ENCODE assay signal across 8 cellular contexts in the genomic region with DNA sequence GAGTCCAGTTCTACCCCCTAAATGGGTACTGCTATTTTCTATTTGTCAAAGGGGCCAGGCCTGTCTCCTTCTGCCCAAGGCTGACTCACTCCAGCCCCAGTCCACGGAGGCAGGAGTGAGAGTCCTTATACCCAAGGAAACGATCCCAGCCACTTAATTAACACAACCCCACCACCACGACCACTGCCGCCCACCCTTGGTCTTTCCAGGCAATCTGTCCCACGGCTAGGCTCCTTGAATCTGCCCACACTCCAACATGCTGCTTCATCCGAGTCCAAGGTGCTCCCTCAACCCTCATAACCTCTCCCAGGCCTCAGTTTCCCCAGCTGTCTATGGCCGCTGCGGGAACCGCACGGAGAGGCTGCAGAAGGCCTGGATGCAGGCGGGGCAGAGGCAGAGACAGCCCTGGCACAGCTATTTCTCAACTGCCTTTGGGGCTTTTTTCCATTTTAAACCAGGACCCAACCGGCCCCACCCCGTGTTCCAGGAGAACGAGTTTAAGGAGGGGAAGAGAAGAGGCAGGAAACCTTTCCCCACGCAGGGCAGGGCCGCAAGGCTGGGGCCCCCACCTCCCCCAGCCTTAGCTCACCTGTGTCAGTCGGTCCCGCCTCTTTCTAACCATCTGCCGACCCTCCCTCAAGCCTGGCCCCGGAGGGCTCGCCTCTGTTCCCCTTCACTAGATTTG. TPM values are rescaled to one million over a fixed set of nuclear protein-coding genes. Genes with fewer than 3 reads are reported as not detected.
DNase-seq lines count a peak whose midpoint lies in the region; ATAC-seq and TF ChIP-seq lines count a peak whose summit lies in the region.

No MANE protein-coding gene starts in this region.

- CTCF ChIA-PET in activated CD4-positive, alpha-beta T cell treated with anti-CD3 and anti-CD28 coated beads, Interleukin-2, amount 10 ng/mL, durations not matched to agents 7 days and 5 days (lab: Charles Lee) = interaction anchor here (0.8 to 1.4 kb wide), 3 partner anchors 10 to 42 kb away, joined by 3 to 4 read pairs (median 3); no protein-coding TSS in a partner anchor

- H3K27me3 ChIP-seq in breast epithelium (no peaks in the 10 kb centered on the region), transverse colon (no peaks in the 10 kb centered on the region)

- ATAC-seq in GM19452 (IDR thresholded peaks at IDR 0.05; ENCODE audit: unreplicated experiment) = no peak
- no peak for ATAC-seq in HG02938 (IDR thresholded peaks at IDR 0.05; ENCODE audit: unreplicated experiment)

- no peak for TF ChIP-seq EP300 in transverse colon (IDR thresholded peaks at IDR 0.05; ENCODE audit: low read depth)

- no peaks in the 10 kb centered on the region for H3K4me1 ChIP-seq in breast epithelium
- peaks cover 10 to 26% (median 24%) of the 10 kb centered on the region in 4 donors for H3K4me1 ChIP-seq in transverse colon

- H3K27ac Mint-ChIP-seq in activated CD4-positive, alpha-beta T cell treated with anti-CD3 and anti-CD28 coated beads, Interleukin-2, amount 10 ng/mL, durations not matched to agents 7 days and 5 days = no peak overlapping the region

- H3K27me3 Mint-ChIP-seq in activated CD4-positive, alpha-beta T cell treated with anti-CD3 and anti-CD28 coated beads, Interleukin-2, amount 10 ng/mL, durations not matched to agents 7 days and 5 days = no peaks in the 10 kb centered on the region

- no peak for TF ChIP-seq POLR2A in breast epithelium (IDR thresholded peaks at IDR 0.05)
- no peak for TF ChIP-seq POLR2A in lower leg skin (IDR thresholded peaks at IDR 0.05)
- TF ChIP-seq POLR2A in transverse colon (IDR thresholded peaks at IDR 0.05) = no peak

- H3K9me3 ChIP-seq in breast epithelium = no peaks in the 10 kb centered on the region
- H3K9me3 ChIP-seq in transverse colon = no peaks in the 10 kb centered on the region

- DNase-seq in activated CD4-positive, alpha-beta T cell treated with anti-CD3 and anti-CD28 coated beads, Interleukin-2, amount 10 ng/mL, durations not matched to agents 7 days and 5 days = no peak
- DNase-seq in activated CD4-positive, alpha-beta T cell treated with anti-CD3 and anti-CD28 coated beads for 48 hours = no peak
- no peak for DNase-seq in breast epithelium (ENCODE audit: low spot score in 2 of 2)
- DNase-seq in lower leg skin (ENCODE audit: low spot score in 2 of 2) = no peak
- no peak for DNase-seq in transverse colon
- no peak for DNase-seq in NOMO-1 treated with dmso at 0.1 percent for 144 hours (lab: John Stamatoyannopoulos, UW; ENCODE audit: unreplicated experiment)

- intact Hi-C loops in breast epithelium (cut with DNase I; ENCODE audit: low total_unique reads) = no loop called here
- intact Hi-C loops in lower leg skin (cut with DNase I; ENCODE audit: low total_unique reads) = no loop called here
- intact Hi-C loops in transverse colon (cut with DNase I; ENCODE audit: low total_unique reads) = no loop called here

- no peaks in the 10 kb centered on the region for H3K9me3 Mint-ChIP-seq in activated CD4-positive, alpha-beta T cell treated with anti-CD3 and anti-CD28 coated beads, Interleukin-2, amount 10 ng/mL, durations not matched to agents 7 days and 5 days

- in situ Hi-C loops in transverse colon (cut with MboI; ENCODE audit: low pct_ligation_motif_present in 1 of 4, low pct_unique_long_range_greater_than_20kb in 1 of 4, low sequenced_read_pairs in 3 of 4) = no loop called here

- H3K4me3 ChIP-seq in breast epithelium = peak overlapping the region; percentile 84 to 96 (median 87)
- peak overlapping the region; percentile 84 for H3K4me3 ChIP-seq in lower leg skin (ENCODE audit: low read depth, poor library complexity, severe bottlenecking)
- peak overlapping the region; percentile 70 to 88 (median 82) for H3K4me3 ChIP-seq in transverse colon

- 10 to 14% methylated on average over 21 of the region's 21 CpGs for WGBS in lower leg skin, 2 donors
- 13 to 16% methylated on average over 3 to 21 of the region's 21 CpGs for WGBS in transverse colon (ENCODE audit: low coverage in 1 of 2), 2 donors

- POLR2A ChIA-PET in activated CD4-positive, alpha-beta T cell treated with anti-CD3 and anti-CD28 coated beads, Interleukin-2, amount 10 ng/mL, durations not matched to agents 7 days and 5 days (lab: Charles Lee) = no interaction called here

- H3K27ac ChIP-seq in breast epithelium = peak overlapping the region; percentile 68 to 90
- H3K27ac ChIP-seq in transverse colon = peak overlapping the region; percentile 79 to 93 (median 90)

- H3K4me3 Mint-ChIP-seq in activated CD4-positive, alpha-beta T cell treated with anti-CD3 and anti-CD28 coated beads, Interleukin-2, amount 10 ng/mL, durations not matched to agents 7 days and 5 days = peak overlapping the region; percentile 61

- no peak for TF ChIP-seq CTCF in breast epithelium (IDR thresholded peaks at IDR 0.05)
- no peak for TF ChIP-seq CTCF in lower leg skin (IDR thresholded peaks at IDR 0.05)
- TF ChIP-seq CTCF in transverse colon (IDR thresholded peaks at IDR 0.05) = no peak

- H3K36me3 Mint-ChIP-seq in activated CD4-positive, alpha-beta T cell treated with anti-CD3 and anti-CD28 coated beads, Interleukin-2, amount 10 ng/mL, durations not matched to agents 7 days and 5 days (ENCODE audit: low read depth) = peaks cover 10% of the 10 kb centered on the region

- H3K36me3 ChIP-seq in breast epithelium (no peaks in the 10 kb centered on the region), transverse colon (peaks cover 0 to 18% (median 2%) of the 10 kb centered on the region in 4 donors)

- peaks cover 24% of the 10 kb centered on the region for H3K4me1 Mint-ChIP-seq in activated CD4-positive, alpha-beta T cell treated with anti-CD3 and anti-CD28 coated beads, Interleukin-2, amount 10 ng/mL, durations not matched to agents 7 days and 5 days

RNA-seq across cellular contexts. Expression of a gene that starts 0.7 kb away (rescaled TPM):
- 1 to 10 TPM; 3.2 to 3.6 TPM for total RNA-seq in activated CD4-positive, alpha-beta T cell treated with anti-CD3 and anti-CD28 coated beads, Interleukin-2, amount 10 ng/mL, durations not matched to agents 7 days and 5 days
- 10 to 100 TPM; 17.9 to 23.7 (median 22.6) TPM for total RNA-seq in breast epithelium
- 100 to 1,000 TPM in 2 of 4 donors, 10 to 100 TPM in 2; 88.6 to 107 (median 98.0) TPM for total RNA-seq in lower leg skin
- 10 to 100 TPM; 16.5 to 41.1 (median 18.6) TPM for total RNA-seq in transverse colon

RNA-seq across cellular contexts. Expression of a gene that starts 7.4 kb away (rescaled TPM):
- 10 to 100 TPM; 25.9 to 26.7 TPM for total RNA-seq in activated CD4-positive, alpha-beta T cell treated with anti-CD3 and anti-CD28 coated beads, Interleukin-2, amount 10 ng/mL, durations not matched to agents 7 days and 5 days
- total RNA-seq in breast epithelium (100 to 1,000 TPM; 216 to 286 (median 243) TPM), lower leg skin (100 to 1,000 TPM; 177 to 222 (median 208) TPM), transverse colon (100 to 1,000 TPM in 2 of 4 donors, 10 to 100 TPM in 2; 18.7 to 163 (median 88.4) TPM)

RNA-seq across cellular contexts. Expression of a gene that starts 7.6 kb away (rescaled TPM):
- total RNA-seq in activated CD4-positive, alpha-beta T cell treated with anti-CD3 and anti-CD28 coated beads, Interleukin-2, amount 10 ng/mL, durations not matched to agents 7 days and 5 days = 10 to 100 TPM; 18.0 to 20.5 TPM
- total RNA-seq in breast epithelium = 10 to 100 TPM in 2 of 3 donors, 1 to 10 TPM in 1; 8.6 to 30.2 (median 25.5) TPM
- 10 to 100 TPM in 2 of 4 donors, 1 to 10 TPM in 2; 8.4 to 20.1 (median 10.4) TPM for total RNA-seq in lower leg skin
- total RNA-seq in transverse colon = 1,000 to 10,000 TPM in 1 of 4 donors, 10 to 100 TPM in 3; 13.8 to 1,153 (median 26.1) TPM

RNA-seq across cellular contexts. Expression of a gene that starts 16.5 kb away (rescaled TPM):
- 1 to 10 TPM; 1.3 to 1.9 TPM for total RNA-seq in activated CD4-positive, alpha-beta T cell treated with anti-CD3 and anti-CD28 coated beads, Interleukin-2, amount 10 ng/mL, durations not matched to agents 7 days and 5 days
- total RNA-seq in breast epithelium (10 to 100 TPM in 2 of 3 donors, 1 to 10 TPM in 1; 7.7 to 19.0 (median 11.3) TPM), lower leg skin (10 to 100 TPM; 18.6 to 40.6 (median 29.8) TPM), transverse colon (10 to 100 TPM in 2 of 4 donors, 1 to 10 TPM in 2; 6.3 to 51.7 (median 11.5) TPM)

RNA-seq across cellular contexts. Expression of a gene that starts 35.8 kb away (rescaled TPM):
- 1 to 10 TPM; 2.9 to 3.5 TPM for total RNA-seq in activated CD4-positive, alpha-beta T cell treated with anti-CD3 and anti-CD28 coated beads, Interleukin-2, amount 10 ng/mL, durations not matched to agents 7 days and 5 days
- 1 to 10 TPM; 1.1 to 2.6 (median 2.2) TPM for total RNA-seq in breast epithelium
- 1 to 10 TPM; 2.1 to 3.3 (median 2.3) TPM for total RNA-seq in lower leg skin
- total RNA-seq in transverse colon = 10 to 100 TPM in 1 of 4 donors, 1 to 10 TPM in 3; 2.1 to 11.1 (median 2.6) TPM
